In genomic region chr16:31460582-31461002, GRCh38 we compare ENCODE assay signal across 8 cellular contexts. TPM values are rescaled to one million over a fixed set of nuclear protein-coding genes. Genes with fewer than 3 reads are reported as not detected.
A peak's percentile ranks its signal among the peaks of the same experiment; 100 is the strongest.
DNase-seq lines count a peak whose midpoint lies in the region; ATAC-seq and TF ChIP-seq lines count a peak whose summit lies in the region.

No MANE protein-coding gene starts in this region.

- H3K9ac ChIP-seq in skeletal muscle tissue (ENCODE audit: low read depth in 1 of 3, low read length in 3 of 3) = peak overlapping the region in 2 of 3 donors; percentile 47 to 62

- H3K4me3 Mint-ChIP-seq in activated CD4-positive, alpha-beta memory T cell treated with anti-CD3 and anti-CD28 coated beads for 36 hours = peak overlapping the region; percentile 87

- H3K9me3 Mint-ChIP-seq in activated CD4-positive, alpha-beta memory T cell treated with anti-CD3 and anti-CD28 coated beads for 36 hours = no peaks in the 10 kb centered on the region

- peak overlapping the region; percentile 91 for H3K27ac Mint-ChIP-seq in activated CD4-positive, alpha-beta memory T cell treated with anti-CD3 and anti-CD28 coated beads for 36 hours

- H3K4me1 ChIP-seq in left ventricle myocardium inferior = peaks cover 48% of the 10 kb centered on the region
- H3K4me1 ChIP-seq in skeletal muscle tissue (ENCODE audit: control insufficient read depth in 3 of 3, insufficient read depth in 3 of 3, low read length in 3 of 3) = peaks cover 35 to 37% (median 36%) of the 10 kb centered on the region in 3 donors

- H3K27me3 ChIP-seq in left ventricle myocardium inferior (ENCODE audit: low read depth) (no peaks in the 10 kb centered on the region), skeletal muscle tissue (ENCODE audit: control insufficient read depth in 3 of 3, insufficient read depth in 3 of 3, low read length in 3 of 3) (no peaks in the 10 kb centered on the region)

- peaks cover 38% of the 10 kb centered on the region for H3K4me1 Mint-ChIP-seq in activated CD4-positive, alpha-beta memory T cell treated with anti-CD3 and anti-CD28 coated beads for 36 hours (ENCODE audit: low read depth)

- peak; percentile 45 for DNase-seq in EL
- DNase-seq in LNCaP clone FGC (ENCODE audit: low read depth) = no peak
- DNase-seq in activated CD4-positive, alpha-beta memory T cell treated with anti-CD3 and anti-CD28 coated beads for 36 hours = no peak
- no peak for DNase-seq in left ventricle myocardium inferior
- DNase-seq in occipital lobe (lab: John Stamatoyannopoulos, UW) = no peak
- DNase-seq in substantia nigra (lab: John Stamatoyannopoulos, UW) = no peak

- CTCF ChIA-PET in activated CD4-positive, alpha-beta memory T cell treated with anti-CD3 and anti-CD28 coated beads for 36 hours (lab: Charles Lee) = interaction anchor here (0.6 to 4.1 kb wide), 30 partner anchors 9 to 507 kb away, joined by 3 to 41 read pairs (median 4); partner anchors contain the start of genes RUSF1 and ZNF843

- peak overlapping the region; percentile 99 for H3K27ac ChIP-seq in left ventricle myocardium inferior (replicated peaks)
- H3K27ac ChIP-seq in skeletal muscle tissue (ENCODE audit: low read depth, low read length) = peak overlapping the region; percentile 57
- no peak overlapping the region for H3K27ac ChIP-seq in substantia nigra (ENCODE audit: low read depth, low read length, poor library complexity, severe bottlenecking)

- intact Hi-C loops in activated CD4-positive, alpha-beta memory T cell treated with anti-CD3 and anti-CD28 coated beads for 36 hours (cut with micrococcal nuclease) = loop anchor here (1.0 kb wide), 2 partner anchors 17 to 48 kb away; partner anchors contain the start of gene RUSF1
- intact Hi-C loops in left ventricle myocardium inferior (cut with micrococcal nuclease) = no loop called here

- peak overlapping the region; percentile 50 for H3K4me3 ChIP-seq in LNCaP clone FGC (ENCODE audit: low read depth, low read length)
- H3K4me3 ChIP-seq in left ventricle myocardium inferior = peak overlapping the region; percentile 83
- peak overlapping the region; percentile 62 to 83 (median 82) for H3K4me3 ChIP-seq in skeletal muscle tissue (ENCODE audit: low read length in 3 of 3)

- peaks cover 15% of the 10 kb centered on the region for H3K36me3 Mint-ChIP-seq in activated CD4-positive, alpha-beta memory T cell treated with anti-CD3 and anti-CD28 coated beads for 36 hours

- POLR2A ChIA-PET in activated CD4-positive, alpha-beta memory T cell treated with anti-CD3 and anti-CD28 coated beads for 36 hours (lab: Charles Lee) = interaction anchor here (0.6 to 3.8 kb wide), 8 partner anchors 16 to 417 kb away, joined by 3 to 18 read pairs (median 4); partner anchors contain the start of genes RUSF1 and ZNF267

- no peak for ATAC-seq in GM18867 (IDR thresholded peaks at IDR 0.05; ENCODE audit: unreplicated experiment)

- peak; percentile 79 for TF ChIP-seq CTCF in LNCaP clone FGC (IDR thresholded peaks at IDR 0.05; ENCODE audit: control insufficient read depth, extremely low read depth, insufficient read depth)
- TF ChIP-seq CTCF in left ventricle myocardium inferior (IDR thresholded peaks at IDR 0.05; ENCODE audit: borderline replicate concordance) = peak; percentile 62

- H3K36me3 ChIP-seq in left ventricle myocardium inferior (peaks cover 36% of the 10 kb centered on the region), skeletal muscle tissue (ENCODE audit: control insufficient read depth in 3 of 3, insufficient read depth in 3 of 3, low read length in 3 of 3) (peaks cover 27 to 31% (median 29%) of the 10 kb centered on the region in 3 donors)

- H3K27me3 Mint-ChIP-seq in activated CD4-positive, alpha-beta memory T cell treated with anti-CD3 and anti-CD28 coated beads for 36 hours = no peaks in the 10 kb centered on the region

- H3K9me3 ChIP-seq in left ventricle myocardium inferior (replicated peaks) (no peaks in the 10 kb centered on the region), skeletal muscle tissue (ENCODE audit: control insufficient read depth in 3 of 3, low read length in 3 of 3) (no peaks in the 10 kb centered on the region)

RNA-seq across cellular contexts. Expression of gene ARMC5, which starts 1.3 kb away (rescaled TPM):
- 1 to 10 TPM; 5.5 to 6.4 TPM for total RNA-seq in activated CD4-positive, alpha-beta memory T cell treated with anti-CD3 and anti-CD28 coated beads for 36 hours
- 5.8 TPM for total RNA-seq in left ventricle myocardium inferior
- 6.8 TPM for total RNA-seq in skeletal muscle tissue
- 8.4 TPM for total RNA-seq in occipital lobe

RNA-seq across cellular contexts. Expression of gene TGFB1I1, which starts 11.4 kb away (rescaled TPM):
- total RNA-seq in activated CD4-positive, alpha-beta memory T cell treated with anti-CD3 and anti-CD28 coated beads for 36 hours = 1 to 10 TPM in 1 of 2 experiments, under 1 TPM in 1; 0.80 to 1.1 TPM
- total RNA-seq in left ventricle myocardium inferior (15.6 TPM), skeletal muscle tissue (30.8 TPM), occipital lobe (3.7 TPM)

RNA-seq across cellular contexts. Expression of gene ZNF843, which starts 18.0 kb away (rescaled TPM):
- total RNA-seq in activated CD4-positive, alpha-beta memory T cell treated with anti-CD3 and anti-CD28 coated beads for 36 hours = under 1 TPM; 0.17 to 0.19 TPM
- total RNA-seq in left ventricle myocardium inferior (3.2 TPM), skeletal muscle tissue (0.52 TPM), occipital lobe (0.94 TPM)

RNA-seq across cellular contexts. Expression of gene SLC5A2, which starts 22.3 kb away (rescaled TPM):
- under 1 TPM in 1 of 2 experiments, not detected in 1; 0.21 TPM for total RNA-seq in activated CD4-positive, alpha-beta memory T cell treated with anti-CD3 and anti-CD28 coated beads for 36 hours
- not detected for total RNA-seq in left ventricle myocardium inferior
- not detected for total RNA-seq in skeletal muscle tissue
- 0.62 TPM for total RNA-seq in occipital lobe

RNA-seq across cellular contexts. Expression of gene COX6A2, which starts 32.4 kb away (rescaled TPM):
- total RNA-seq in activated CD4-positive, alpha-beta memory T cell treated with anti-CD3 and anti-CD28 coated beads for 36 hours = not detected
- total RNA-seq in left ventricle myocardium inferior = 1,568 TPM
- total RNA-seq in skeletal muscle tissue = 49.1 TPM
- total RNA-seq in occipital lobe = not detected
